Comparison of ENCODE assay signal across 8 cellular contexts in genomic region chr3:166013073-166013679, GRCh38.
DNase-seq lines count a peak whose midpoint lies in the region; ATAC-seq, FAIRE-seq and TF ChIP-seq lines count a peak whose summit lies in the region.

No MANE protein-coding gene starts in this region.

- H3K4me1 ChIP-seq in psoas muscle (no peaks in the 10 kb centered on the region), gastroesophageal sphincter (no peaks in the 10 kb centered on the region)

- H3K9me3 ChIP-seq in psoas muscle, result no peaks in the 10 kb centered on the region
- H3K9me3 ChIP-seq in gastroesophageal sphincter, result no peaks in the 10 kb centered on the region

- FAIRE-seq in endometrium (lab: Jason Lieb, UNC), result peak; percentile 90

- TF ChIP-seq POLR2A in gastroesophageal sphincter (IDR thresholded peaks at IDR 0.05), result no peak

- H3K27ac ChIP-seq in psoas muscle, result no peak overlapping the region
- H3K27ac ChIP-seq in gastroesophageal sphincter, result no peak overlapping the region

- no peak for TF ChIP-seq EP300 in gastroesophageal sphincter (IDR thresholded peaks at IDR 0.05)

- intact Hi-C loops in psoas muscle (cut with DNase I), result no loop called here

- no peak overlapping the region for H3K4me3 ChIP-seq in psoas muscle
- H3K4me3 ChIP-seq in gastroesophageal sphincter, result no peak overlapping the region

- 10 to 16% (median 16%) methylated on average over 1 of the region's 1 CpG for WGBS in psoas muscle, 3 donors
- 20% methylated on average over 1 of the region's 1 CpG for WGBS in gastroesophageal sphincter (ENCODE audit: low coverage in 1 of 2), 2 donors

- in situ Hi-C loops in ACHN (cut with HindIII; ENCODE audit: low pct_ligation_motif_present, low pct_unique_long_range_greater_than_20kb, low sequenced_read_pairs), result no loop called here

- peak; percentile 11 for TF ChIP-seq CTCF in psoas muscle (IDR thresholded peaks at IDR 0.05)
- peak in 2 of 4 experiments; percentile 23 to 43 for TF ChIP-seq CTCF in gastroesophageal sphincter (IDR thresholded peaks at IDR 0.05)

- DNase-seq in ACHN, result peak; percentile 56
- peak; percentile 45 for DNase-seq in H4 (ENCODE audit: low spot score)
- peak; percentile 41 for DNase-seq in NCI-H748 (lab: John Stamatoyannopoulos, UW; ENCODE audit: unreplicated experiment)
- no peak for DNase-seq in psoas muscle
- DNase-seq in NCI-H187 treated with DMSO at 0.1 percent for 48 hours (lab: John Stamatoyannopoulos, UW), result no peak
- DNase-seq in activated CD4-positive, CD25-positive, alpha-beta regulatory T cell treated with anti-CD3 and anti-CD28 coated beads, Interleukin-2, amount 50 U/mL, for 72 hours, result no peak

- no peak for ATAC-seq in psoas muscle
- ATAC-seq in gastroesophageal sphincter, result no peak

- no peaks in the 10 kb centered on the region for H3K27me3 ChIP-seq in psoas muscle (ENCODE audit: insufficient read depth in 3 of 3, low read length in 2 of 3)
- no peaks in the 10 kb centered on the region for H3K27me3 ChIP-seq in gastroesophageal sphincter

- H3K36me3 ChIP-seq in psoas muscle (ENCODE audit: insufficient read depth in 1 of 2, low read depth in 1 of 2), result no peaks in the 10 kb centered on the region
- no peaks in the 10 kb centered on the region for H3K36me3 ChIP-seq in gastroesophageal sphincter

Comparison
In these comparisons a context has a peak if more than half of its experiments do, and no peak if none do; other contexts are left out.
1. DNase-seq: peak in ACHN (single experiment), H4 (single experiment) and NCI-H748 (single experiment); none in psoas muscle (0 of 2), NCI-H187 treated with DMSO at 0.1 percent for 48 hours (single experiment) and activated CD4-positive, CD25-positive, alpha-beta regulatory T cell treated with anti-CD3 and anti-CD28 coated beads, Interleukin-2, amount 50 U/mL, for 72 hours (single experiment).